ENCODE assay signal across 1 cellular context in the genomic region with DNA sequence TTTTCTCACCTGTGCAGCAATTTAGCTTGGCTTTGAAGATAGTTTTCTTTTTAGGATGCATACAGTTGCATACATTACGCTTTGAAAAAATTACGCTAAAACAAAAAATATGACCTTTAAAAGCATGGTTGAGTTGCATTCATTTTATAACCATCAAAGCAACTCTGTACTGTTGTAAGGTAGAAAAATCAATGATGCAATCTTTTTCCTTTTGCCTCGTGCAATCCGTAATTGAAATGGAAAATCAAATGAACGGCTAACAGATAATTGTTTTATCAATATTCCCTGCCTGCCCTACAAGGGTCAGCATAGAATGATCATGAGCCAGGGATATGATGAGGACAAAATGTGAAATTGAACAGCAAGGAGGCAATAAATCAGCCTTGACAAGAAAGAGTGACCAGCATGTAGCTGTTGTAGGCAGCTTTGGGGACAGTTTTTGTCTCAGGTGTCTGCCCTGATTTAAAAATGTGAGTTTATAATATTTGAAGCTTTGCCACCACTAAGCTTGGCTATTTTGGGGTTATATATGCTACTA.
A peak's percentile ranks its signal among the peaks of the same experiment; 100 is the strongest.
TF ChIP-seq lines count a peak whose summit lies in the region.

No MANE protein-coding gene starts in this region.

TF ChIP-seq in K562, 482 proteins besides CTCF, POLR2A, EP300 and RAD21 (continued from another document):
- TF ChIP-seq, protein P1, sequence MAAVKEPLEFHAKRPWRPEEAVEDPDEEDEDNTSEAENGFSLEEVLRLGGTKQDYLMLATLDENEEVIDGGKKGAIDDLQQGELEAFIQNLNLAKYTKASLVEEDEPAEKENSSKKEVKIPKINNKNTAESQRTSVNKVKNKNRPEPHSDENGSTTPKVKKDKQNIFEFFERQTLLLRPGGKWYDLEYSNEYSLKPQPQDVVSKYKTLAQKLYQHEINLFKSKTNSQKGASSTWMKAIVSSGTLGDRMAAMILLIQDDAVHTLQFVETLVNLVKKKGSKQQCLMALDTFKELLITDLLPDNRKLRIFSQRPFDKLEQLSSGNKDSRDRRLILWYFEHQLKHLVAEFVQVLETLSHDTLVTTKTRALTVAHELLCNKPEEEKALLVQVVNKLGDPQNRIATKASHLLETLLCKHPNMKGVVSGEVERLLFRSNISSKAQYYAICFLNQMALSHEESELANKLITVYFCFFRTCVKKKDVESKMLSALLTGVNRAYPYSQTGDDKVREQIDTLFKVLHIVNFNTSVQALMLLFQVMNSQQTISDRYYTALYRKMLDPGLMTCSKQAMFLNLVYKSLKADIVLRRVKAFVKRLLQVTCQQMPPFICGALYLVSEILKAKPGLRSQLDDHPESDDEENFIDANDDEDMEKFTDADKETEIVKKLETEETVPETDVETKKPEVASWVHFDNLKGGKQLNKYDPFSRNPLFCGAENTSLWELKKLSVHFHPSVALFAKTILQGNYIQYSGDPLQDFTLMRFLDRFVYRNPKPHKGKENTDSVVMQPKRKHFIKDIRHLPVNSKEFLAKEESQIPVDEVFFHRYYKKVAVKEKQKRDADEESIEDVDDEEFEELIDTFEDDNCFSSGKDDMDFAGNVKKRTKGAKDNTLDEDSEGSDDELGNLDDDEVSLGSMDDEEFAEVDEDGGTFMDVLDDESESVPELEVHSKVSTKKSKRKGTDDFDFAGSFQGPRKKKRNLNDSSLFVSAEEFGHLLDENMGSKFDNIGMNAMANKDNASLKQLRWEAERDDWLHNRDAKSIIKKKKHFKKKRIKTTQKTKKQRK (IDR thresholded peaks at IDR 0.05; ENCODE audit: borderline replicate concordance, low read depth, low read length): no peak
- TF ChIP-seq, protein P2, sequence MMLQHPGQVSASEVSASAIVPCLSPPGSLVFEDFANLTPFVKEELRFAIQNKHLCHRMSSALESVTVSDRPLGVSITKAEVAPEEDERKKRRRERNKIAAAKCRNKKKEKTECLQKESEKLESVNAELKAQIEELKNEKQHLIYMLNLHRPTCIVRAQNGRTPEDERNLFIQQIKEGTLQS (IDR thresholded peaks at IDR 0.05): peak; percentile 53
- TF ChIP-seq, protein P2 (CRISPR knock-in tag; conservative IDR thresholded peaks at IDR 0.05): no peak
